ENCODE assay signal across 24 cellular contexts in the genomic region with DNA sequence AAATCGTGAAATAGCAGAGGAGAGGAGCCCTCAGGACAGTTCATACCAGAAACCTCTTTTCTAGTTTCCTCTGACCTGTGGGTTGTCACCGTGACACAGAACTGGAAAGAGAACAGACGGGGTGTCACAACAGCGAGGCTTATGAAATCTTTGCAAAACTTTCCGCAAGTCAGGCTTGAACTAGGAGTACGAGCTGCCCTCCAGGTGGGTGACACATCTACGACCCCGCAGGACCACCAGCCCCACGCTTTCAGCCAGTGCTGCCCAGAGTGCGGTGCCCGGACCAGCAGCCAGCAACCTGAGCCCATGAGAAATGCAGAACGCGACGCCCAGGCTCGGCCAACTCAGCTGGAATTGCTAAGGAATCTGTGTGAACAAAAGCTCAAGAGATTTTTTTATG. TPM values are rescaled to one million over a fixed set of nuclear protein-coding genes. Genes with fewer than 3 reads are reported as not detected.
A peak's percentile ranks its signal among the peaks of the same experiment; 100 is the strongest.
DNase-seq lines count a peak whose midpoint lies in the region; ATAC-seq and TF ChIP-seq lines count a peak whose summit lies in the region.
"Had no signal": no experiment of that assay in that cellular context is flagged by ENCODE, and none has a peak within 500 bp of the region (broad histone marks: within the 10 kb centered on the region; RNA-seq: fewer than 3 reads in every experiment).

No MANE protein-coding gene starts in this region.

- no peaks in the 10 kb centered on the region for H3K27me3 Mint-ChIP-seq in activated naive CD8-positive, alpha-beta T cell treated with anti-CD3 and anti-CD28 coated beads, Interleukin-2, amount 50 U/mL, for 24 hours
- H3K27me3 Mint-ChIP-seq in activated naive CD8-positive, alpha-beta T cell treated with anti-CD3 and anti-CD28 coated beads for 36 hours: no peaks in the 10 kb centered on the region
- no peaks in the 10 kb centered on the region for H3K27me3 Mint-ChIP-seq in endodermal cell (ENCODE audit: insufficient read depth)

- H3K36me3 Mint-ChIP-seq in activated naive CD8-positive, alpha-beta T cell treated with anti-CD3 and anti-CD28 coated beads, Interleukin-2, amount 50 U/mL, for 24 hours (ENCODE audit: low read depth): peaks cover 7% of the 10 kb centered on the region
- peaks cover 8% of the 10 kb centered on the region for H3K36me3 Mint-ChIP-seq in activated naive CD8-positive, alpha-beta T cell treated with anti-CD3 and anti-CD28 coated beads for 36 hours
- no peaks in the 10 kb centered on the region for H3K36me3 Mint-ChIP-seq in endodermal cell (ENCODE audit: low read depth)

- no peak for DNase-seq in activated naive CD8-positive, alpha-beta T cell treated with anti-CD3 and anti-CD28 coated beads, Interleukin-2, amount 50 U/mL, for 24 hours
- no peak for DNase-seq in activated naive CD8-positive, alpha-beta T cell treated with anti-CD3 and anti-CD28 coated beads for 36 hours
- DNase-seq in NOMO-1 treated with DMSO at 0.1 percent for 48 hours (lab: John Stamatoyannopoulos, UW; ENCODE audit: unreplicated experiment): peak; percentile 90
- no peak for DNase-seq in endodermal cell
- peak; percentile 52 to 53 for DNase-seq in upper lobe of left lung
- no peak for DNase-seq in left colon
- DNase-seq: activated CD4-positive, alpha-beta T cell treated with anti-CD3 and anti-CD28 coated beads, Interleukin-2, amount 50 U/mL, for 4 hours; activated CD8-positive, alpha-beta memory T cell treated with anti-CD3 and anti-CD28 coated beads, Interleukin-2, amount 50 U/mL, for 48 hours; activated effector memory CD4-positive, alpha-beta T cell treated with anti-CD3 and anti-CD28 coated beads, Interleukin-2, amount 50 U/mL, for 16 hours; BE2C; Caco-2; DMS79 treated with DMSO at 0.1 percent for 48 hours; NCI-H187 treated with DMSO at 0.1 percent for 48 hours; NCI-H526; psoas muscle; RPMI8226; SK-N-SH; stimulated activated CD4-positive, alpha-beta T cell treated with anti-CD3 and anti-CD28 coated beads, Interleukin-1b, Interleukin-23, amount 100 ng/mL, for 48 hours; T-helper 9 cell; uterus had no signal

- peaks cover 76% of the 10 kb centered on the region for H3K4me1 Mint-ChIP-seq in activated naive CD8-positive, alpha-beta T cell treated with anti-CD3 and anti-CD28 coated beads, Interleukin-2, amount 50 U/mL, for 24 hours
- H3K4me1 Mint-ChIP-seq in activated naive CD8-positive, alpha-beta T cell treated with anti-CD3 and anti-CD28 coated beads for 36 hours: peaks cover 47% of the 10 kb centered on the region
- peaks cover 2% of the 10 kb centered on the region for H3K4me1 Mint-ChIP-seq in endodermal cell

- WGBS in endodermal cell (ENCODE audit: insufficient coverage in 1 of 2, insufficient read length in 1 of 2), 2 experiments: 81 to 94% methylated on average over 15 of the region's 15 CpGs
- 67 to 92% methylated on average over 8 to 15 of the region's 15 CpGs for WGBS in upper lobe of left lung, 2 donors

- H3K36me3 ChIP-seq in endodermal cell (ENCODE audit: control insufficient read depth, insufficient read depth, low read length) (no peaks in the 10 kb centered on the region), upper lobe of left lung (no peaks in the 10 kb centered on the region)
- H3K36me3 ChIP-seq: adrenal gland, BE2C, uterus had no signal

- H3K9ac ChIP-seq in endodermal cell (ENCODE audit: extremely low read depth, low read length, poor library complexity, severe bottlenecking): no peak overlapping the region
- H3K9ac ChIP-seq: SK-N-SH had no signal

- peak in 1 of 4 donors; percentile 14 for TF ChIP-seq EP300 in upper lobe of left lung (IDR thresholded peaks at IDR 0.05)

- H3K4me3 ChIP-seq in endodermal cell (ENCODE audit: low read length) (no peak overlapping the region), upper lobe of left lung (no peak overlapping the region)
- H3K4me3 ChIP-seq: adrenal gland, K562, psoas muscle, uterus had no signal

- no peak for TF ChIP-seq CTCF in endodermal cell (conservative IDR thresholded peaks at IDR 0.05)
- TF ChIP-seq CTCF in upper lobe of left lung (IDR thresholded peaks at IDR 0.05): no peak

- peak; percentile 7 for ATAC-seq in activated naive CD8-positive, alpha-beta T cell treated with anti-CD3 and anti-CD28 coated beads, Interleukin-2, amount 50 U/mL, for 24 hours
- peak in 1 of 2 donors; percentile 24 for ATAC-seq in upper lobe of left lung (ENCODE audit: low FRiP score in 2 of 2)
- no peak for ATAC-seq in HG03378 (IDR thresholded peaks at IDR 0.05; ENCODE audit: unreplicated experiment)
- no peak for ATAC-seq in GM19463 (IDR thresholded peaks at IDR 0.05; ENCODE audit: unreplicated experiment)
- no peak for ATAC-seq in left colon
- ATAC-seq: K562, psoas muscle had no signal

- no peak overlapping the region for H3K4me3 Mint-ChIP-seq in activated naive CD8-positive, alpha-beta T cell treated with anti-CD3 and anti-CD28 coated beads, Interleukin-2, amount 50 U/mL, for 24 hours
- no peak overlapping the region for H3K4me3 Mint-ChIP-seq in activated naive CD8-positive, alpha-beta T cell treated with anti-CD3 and anti-CD28 coated beads for 36 hours
- no peak overlapping the region for H3K4me3 Mint-ChIP-seq in endodermal cell

- H3K27me3 ChIP-seq in endodermal cell (ENCODE audit: control insufficient read depth, insufficient read depth, low read length, poor library complexity, severe bottlenecking): no peaks in the 10 kb centered on the region
- no peaks in the 10 kb centered on the region for H3K27me3 ChIP-seq in upper lobe of left lung
- H3K27me3 ChIP-seq: adrenal gland, BE2C, uterus had no signal

- intact Hi-C loops in left colon (cut with DNase I, micrococcal nuclease): loop anchor here in 1 of 2 donors (10.0 kb wide), 1 partner anchor 49 kb away; the partner anchor contains the start of gene SERPINB1

- H3K4me1 ChIP-seq in endodermal cell (ENCODE audit: control insufficient read depth, insufficient read depth, low read length): no peaks in the 10 kb centered on the region
- peaks cover 42 to 71% (median 52%) of the 10 kb centered on the region in 4 donors for H3K4me1 ChIP-seq in upper lobe of left lung
- H3K4me1 ChIP-seq: adrenal gland, BE2C, uterus had no signal

- TF ChIP-seq POLR2A in upper lobe of left lung (IDR thresholded peaks at IDR 0.05): no peak

- H3K27ac ChIP-seq in endodermal cell (ENCODE audit: low read depth, low read length): peak overlapping the region; percentile 42
- H3K27ac ChIP-seq in upper lobe of left lung: peak overlapping the region; percentile 12 to 85 (median 62)
- H3K27ac ChIP-seq: adrenal gland, psoas muscle, uterus had no signal

- H3K9me3 ChIP-seq in endodermal cell (ENCODE audit: control insufficient read depth, low read length): no peaks in the 10 kb centered on the region
- no peaks in the 10 kb centered on the region for H3K9me3 ChIP-seq in upper lobe of left lung
- H3K9me3 ChIP-seq: adrenal gland, BE2C, Caco-2, psoas muscle, SK-N-SH, uterus had no signal

- H3K27ac Mint-ChIP-seq in activated naive CD8-positive, alpha-beta T cell treated with anti-CD3 and anti-CD28 coated beads, Interleukin-2, amount 50 U/mL, for 24 hours: no peak overlapping the region
- no peak overlapping the region for H3K27ac Mint-ChIP-seq in activated naive CD8-positive, alpha-beta T cell treated with anti-CD3 and anti-CD28 coated beads for 36 hours
- no peak overlapping the region for H3K27ac Mint-ChIP-seq in endodermal cell

- H3K9me3 Mint-ChIP-seq in activated naive CD8-positive, alpha-beta T cell treated with anti-CD3 and anti-CD28 coated beads, Interleukin-2, amount 50 U/mL, for 24 hours: no peaks in the 10 kb centered on the region
- peaks cover 3% of the 10 kb centered on the region for H3K9me3 Mint-ChIP-seq in activated naive CD8-positive, alpha-beta T cell treated with anti-CD3 and anti-CD28 coated beads for 36 hours
- H3K9me3 Mint-ChIP-seq in endodermal cell: no peaks in the 10 kb centered on the region

RNA-seq across cellular contexts. Expression of gene WRNIP1, which starts 30.8 kb away (rescaled TPM):
- 10 to 100 TPM; 47.6 to 47.8 TPM for total RNA-seq in activated naive CD8-positive, alpha-beta T cell treated with anti-CD3 and anti-CD28 coated beads for 36 hours
- total RNA-seq in endodermal cell: 10 to 100 TPM; 30.8 to 33.2 TPM
- 29.7 TPM for polyA plus RNA-seq in endodermal cell (2013, experiment 1 of 2)
- polyA plus RNA-seq in endodermal cell (2013, experiment 2 of 2): 28.8 TPM
- total RNA-seq in upper lobe of left lung: 100 to 1,000 TPM in 1 of 6 donors, 10 to 100 TPM in 5; 38.7 to 101 (median 59.2) TPM
- total RNA-seq in left colon: 10 to 100 TPM; 42.7 to 44.3 TPM

RNA-seq across cellular contexts. Expression of gene MYLK4, which starts 45.2 kb away (rescaled TPM):
- total RNA-seq in activated naive CD8-positive, alpha-beta T cell treated with anti-CD3 and anti-CD28 coated beads for 36 hours: under 1 TPM; 0.10 to 0.21 TPM
- total RNA-seq in endodermal cell: under 1 TPM; 0.18 to 0.20 TPM
- polyA plus RNA-seq in endodermal cell (2013, experiment 1 of 2): 0.21 TPM
- 0.08 TPM for polyA plus RNA-seq in endodermal cell (2013, experiment 2 of 2)
- 1 to 10 TPM in 5 of 6 donors, under 1 TPM in 1; 0.64 to 2.6 (median 1.2) TPM for total RNA-seq in upper lobe of left lung
- total RNA-seq in left colon: under 1 TPM; 0.34 to 0.55 TPM

RNA-seq across cellular contexts. Expression of gene SERPINB1, which starts 45.7 kb away (rescaled TPM):
- 10 to 100 TPM; 38.1 to 44.7 TPM for total RNA-seq in activated naive CD8-positive, alpha-beta T cell treated with anti-CD3 and anti-CD28 coated beads for 36 hours
- total RNA-seq in endodermal cell (10 to 100 TPM; 30.6 to 38.5 TPM), upper lobe of left lung (100 to 1,000 TPM in 4 of 6 donors, 10 to 100 TPM in 2; 56.6 to 184 (median 102) TPM), left colon (100 to 1,000 TPM; 168 to 208 TPM)
- 14.1 TPM for polyA plus RNA-seq in endodermal cell (2013, experiment 1 of 2)
- polyA plus RNA-seq in endodermal cell (2013, experiment 2 of 2): 18.4 TPM

Comparison
In these comparisons a context has a peak if more than half of its experiments do, and no peak if none do; other contexts are left out.
1. DNase-seq: peak in NOMO-1 treated with DMSO at 0.1 percent for 48 hours (single experiment) and upper lobe of left lung (2 of 2); none in activated naive CD8-positive, alpha-beta T cell treated with anti-CD3 and anti-CD28 coated beads, Interleukin-2, amount 50 U/mL, for 24 hours (single experiment), activated naive CD8-positive, alpha-beta T cell treated with anti-CD3 and anti-CD28 coated beads for 36 hours (single experiment), endodermal cell (single experiment) and left colon (0 of 2).